ENCODE assay signal across 25 cellular contexts in the genomic region with DNA sequence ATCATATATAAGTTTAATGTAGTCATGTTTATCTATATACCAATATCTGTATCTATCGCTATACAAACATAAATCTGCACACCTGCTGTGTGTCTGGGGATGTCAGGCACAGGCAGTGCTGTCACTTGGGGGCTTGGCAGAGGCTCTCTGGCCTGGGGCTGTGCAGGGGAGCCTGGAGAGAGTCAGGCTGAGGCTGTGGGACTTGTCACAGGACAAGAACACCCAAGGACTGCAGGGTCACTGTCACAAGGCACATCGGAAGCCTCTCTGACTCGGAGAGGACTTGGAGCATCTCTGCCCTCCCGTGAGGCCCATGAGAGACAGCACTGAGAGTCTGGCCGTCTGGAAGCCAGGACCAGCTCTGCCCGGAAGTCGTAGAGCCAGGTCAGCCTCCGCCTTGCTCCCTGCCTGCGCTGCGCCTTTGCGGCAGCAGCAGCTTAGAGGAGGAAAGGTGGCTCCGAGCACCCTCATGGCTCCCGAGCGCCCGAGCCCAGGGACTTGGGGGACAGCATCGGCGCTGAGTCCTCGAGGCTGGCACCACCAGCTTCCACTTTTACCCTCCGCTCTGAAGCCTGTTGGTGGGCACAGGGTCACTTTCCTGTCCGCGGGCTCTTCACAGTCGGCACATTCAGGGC.
A peak's percentile ranks its signal among the peaks of the same experiment; 100 is the strongest.
DNase-seq lines count a peak whose midpoint lies in the region; ATAC-seq, FAIRE-seq and TF ChIP-seq lines count a peak whose summit lies in the region.
"Had no signal": no experiment of that assay in that cellular context is flagged by ENCODE, and none has a peak within 500 bp of the region (broad histone marks: within the 10 kb centered on the region; RNA-seq: fewer than 3 reads in every experiment).

No MANE protein-coding gene starts in this region.

- peak overlapping the region; percentile 95 for H3K14ac ChIP-seq in neuronal stem cell (ENCODE audit: low read length)

- peak; percentile 53 for DNase-seq in Right ventricle myocardium inferior (ENCODE audit: missing footprints)
- DNase-seq in right atrium auricular region (ENCODE audit: low spot score), result no peak
- DNase-seq in kidney, result peak; percentile 48
- DNase-seq in neuronal stem cell (ENCODE audit: low spot score), result no peak
- DNase-seq in medulla oblongata (ENCODE audit: extremely low spot score), result no peak
- DNase-seq: 8988T; ACHN; BE2C; C1 segment of cervical spinal cord; CD4-positive, alpha-beta memory T cell; CD4-positive, CD25-positive, alpha-beta regulatory T cell; CD8-positive, alpha-beta memory T cell; COR-L47; DMS 273 treated with DMSO at 0.1 percent for 48 hours; DMS153; DMS53; DMS79; DND-41; EL; GDM1 had no signal

- TF ChIP-seq CTCF in right atrium auricular region (IDR thresholded peaks at IDR 0.05), result no peak
- no peak for TF ChIP-seq CTCF in kidney (IDR thresholded peaks at IDR 0.05; ENCODE audit: borderline replicate concordance, extremely low read depth, insufficient read depth)

- no peak overlapping the region for H4K91ac ChIP-seq in neuronal stem cell (ENCODE audit: low read depth, low read length, poor library complexity)

- no peak overlapping the region for H2AFZ ChIP-seq in neuronal stem cell (ENCODE audit: low read length)

- H3K4ac ChIP-seq in neuronal stem cell (ENCODE audit: low read length), result no peak overlapping the region

- H3K9ac ChIP-seq in kidney (ENCODE audit: low read length in 2 of 2) (no peak overlapping the region), neuronal stem cell (ENCODE audit: low read depth, low read length, poor library complexity) (no peak overlapping the region)
- H3K9ac ChIP-seq: BLaER1 had no signal

- H3K36me3 ChIP-seq in right atrium auricular region, result no peaks in the 10 kb centered on the region
- no peaks in the 10 kb centered on the region for H3K36me3 ChIP-seq in kidney (ENCODE audit: control insufficient read depth in 1 of 2, insufficient read depth in 2 of 2, low read length in 2 of 2)
- H3K36me3 ChIP-seq in neuronal stem cell (replicated peaks in 1 of 2; ENCODE audit: control insufficient read depth in 2 of 2, insufficient read depth in 2 of 2, low read length in 2 of 2), result no peaks in the 10 kb centered on the region
- H3K36me3 ChIP-seq: BE2C, BLaER1 had no signal

- H3K4me3 ChIP-seq in right atrium auricular region, result no peak overlapping the region
- H3K4me3 ChIP-seq in kidney (ENCODE audit: low read length in 2 of 2), result no peak overlapping the region
- H3K4me3 ChIP-seq in neuronal stem cell (ENCODE audit: low read length in 2 of 2), result no peak overlapping the region
- H3K4me3 ChIP-seq: BLaER1, GM12878 had no signal

- no peaks in the 10 kb centered on the region for H3K79me1 ChIP-seq in neuronal stem cell (ENCODE audit: low read depth, low read length)

- no peaks in the 10 kb centered on the region for H3K4me1 ChIP-seq in right atrium auricular region
- H3K4me1 ChIP-seq in kidney (ENCODE audit: control insufficient read depth in 1 of 2, insufficient read depth in 1 of 2, low read depth in 1 of 2, low read length in 2 of 2), result no peaks in the 10 kb centered on the region
- H3K4me1 ChIP-seq in neuronal stem cell (ENCODE audit: control insufficient read depth in 2 of 2, insufficient read depth in 1 of 2, low read depth in 1 of 2, low read length in 2 of 2), result peaks cover 0 to 8% of the 10 kb centered on the region in 2 donors
- H3K4me1 ChIP-seq: BE2C had no signal

- intact Hi-C loops in Right ventricle myocardium inferior (cut with DNase I), result no loop called here
- intact Hi-C loops in kidney (cut with DNase I), result no loop called here

- no CpG with 5 or more reads among the region's 22 CpGs for WGBS in neuronal stem cell (ENCODE audit: extremely low coverage in 2 of 2, insufficient read length in 2 of 2, insufficient replicate concordance in 1 of 2), 2 donors

- peak overlapping the region; percentile 18 for H3K23ac ChIP-seq in neuronal stem cell (ENCODE audit: low read depth, low read length, poor library complexity)

- peak overlapping the region; percentile 84 for H2BK15ac ChIP-seq in neuronal stem cell (ENCODE audit: low read length)

- peak overlapping the region; percentile 83 for H3K18ac ChIP-seq in neuronal stem cell (ENCODE audit: low read length)

- peak overlapping the region; percentile 11 for H2BK12ac ChIP-seq in neuronal stem cell (ENCODE audit: low read length)

- H2AK5ac ChIP-seq in neuronal stem cell (ENCODE audit: low read depth, low read length), result peak overlapping the region; percentile 86

- H3K27me3 ChIP-seq in right atrium auricular region (no peaks in the 10 kb centered on the region), neuronal stem cell (ENCODE audit: control insufficient read depth in 3 of 3, insufficient read depth in 3 of 3, low read depth in 1 of 3, low read length in 3 of 3) (peaks cover 0 to 22% (median 0%) of the 10 kb centered on the region in 3 experiments)
- H3K27me3 ChIP-seq: BLaER1 had no signal

- peak overlapping the region; percentile 84 for H2BK5ac ChIP-seq in neuronal stem cell (ENCODE audit: low read length)

- no peak for FAIRE-seq in kidney (lab: Jason Lieb, UNC)
- FAIRE-seq: A204.1, GM12878, GM12892, GM18507 had no signal

- ATAC-seq in Right ventricle myocardium inferior, result no peak
- ATAC-seq: GM12878 had no signal

- H3K9me3 ChIP-seq in right atrium auricular region, result no peaks in the 10 kb centered on the region
- no peaks in the 10 kb centered on the region for H3K9me3 ChIP-seq in kidney (ENCODE audit: control insufficient read depth in 1 of 2, low read length in 2 of 2)
- H3K9me3 ChIP-seq in neuronal stem cell (replicated peaks in 1 of 2; ENCODE audit: control insufficient read depth in 2 of 2, insufficient read depth in 1 of 2, low read depth in 1 of 2, low read length in 2 of 2), result no peaks in the 10 kb centered on the region
- H3K9me3 ChIP-seq: BE2C, BLaER1 had no signal

- no peak overlapping the region for H3K27ac ChIP-seq in right atrium auricular region
- H3K27ac ChIP-seq in kidney (ENCODE audit: low read depth in 2 of 2, low read length in 2 of 2), result no peak overlapping the region
- no peak overlapping the region for H3K27ac ChIP-seq in neuronal stem cell (replicated peaks; ENCODE audit: low read length)

- no peak overlapping the region for H3K4me2 ChIP-seq in neuronal stem cell (ENCODE audit: insufficient read depth, low read length, poor library complexity, severe bottlenecking)

- no peak overlapping the region for H4K8ac ChIP-seq in neuronal stem cell (ENCODE audit: low read depth, low read length)

- peak overlapping the region; percentile 27 for H2BK120ac ChIP-seq in neuronal stem cell (ENCODE audit: low read depth, low read length)

Comparison
In these comparisons a context has a peak if more than half of its experiments do, and no peak if none do; other contexts are left out.
1. DNase-seq: peak in Right ventricle myocardium inferior (single experiment) and kidney (single experiment); none in right atrium auricular region (single experiment), neuronal stem cell (single experiment) and medulla oblongata (single experiment).